Comparison of ENCODE assay signal across 18 cellular contexts in genomic region chr19:35764432-35765315, GRCh38. TPM values are rescaled to one million over a fixed set of nuclear protein-coding genes. Genes with fewer than 3 reads are reported as not detected.
DNase-seq lines count a peak whose midpoint lies in the region; ATAC-seq, FAIRE-seq and TF ChIP-seq lines count a peak whose summit lies in the region.
"Had no signal": no experiment of that assay in that cellular context is flagged by ENCODE, and none has a peak within 500 bp of the region (broad histone marks: within the 10 kb centered on the region; RNA-seq: fewer than 3 reads in every experiment).

No MANE protein-coding gene starts in this region.

- H2AK5ac ChIP-seq in neuronal stem cell (ENCODE audit: low read depth, low read length) = peak overlapping the region; percentile 28

- no peak overlapping the region for H4K8ac ChIP-seq in neuronal stem cell (ENCODE audit: low read depth, low read length)

- no peaks in the 10 kb centered on the region for H3K9me1 ChIP-seq in K562 (ENCODE audit: control insufficient read depth, insufficient read depth, low read length)

- peak overlapping the region; percentile 46; the same call in 1 of the 2 replicates for H3K27ac ChIP-seq in HEK293 (ENCODE audit: extremely low read depth, low read depth, low read length)
- H3K27ac ChIP-seq in K562 (ENCODE audit: extremely low read depth, low read depth, low read length) = no peak overlapping the region
- no peak overlapping the region for H3K27ac ChIP-seq in neuronal stem cell (replicated peaks; ENCODE audit: low read length)
- H3K27ac ChIP-seq in aorta (ENCODE audit: low read depth in 1 of 2, low read length in 2 of 2) = no peak overlapping the region
- H3K27ac ChIP-seq: C4-2B had no signal

- 85% methylated on average over 15 of the region's 17 CpGs for WGBS in K562 (ENCODE audit: insufficient coverage, low coverage, missing lambda C conversion rate)
- no CpG with 5 or more reads among the region's 17 CpGs for WGBS in neuronal stem cell (ENCODE audit: extremely low coverage in 2 of 2, insufficient read length in 2 of 2, insufficient replicate concordance in 1 of 2), 2 donors
- WGBS in aorta, 2 donors = 92 to 94% methylated on average over 17 of the region's 17 CpGs

- peaks cover 5% of the 10 kb centered on the region for H3K79me1 ChIP-seq in neuronal stem cell (ENCODE audit: low read depth, low read length)

- H3K23ac ChIP-seq in neuronal stem cell (ENCODE audit: low read depth, low read length, poor library complexity) = no peak overlapping the region

- CTCF ChIA-PET in HEK293 (lab: Yijun Ruan, JAX) (interaction anchor here (0.6 to 0.7 kb wide), 3 partner anchors 10 to 1360 kb away, joined by 3 read pairs; no protein-coding TSS in a partner anchor), K562 (lab: Yijun Ruan, JAX; ENCODE audit: low intra/inter-chr PET ratio) (no interaction called here)

- H3K4me3 ChIP-seq in HEK293 (ENCODE audit: low read depth, low read length) (no peak overlapping the region), K562 (no peak overlapping the region), neuronal stem cell (ENCODE audit: low read length in 2 of 2) (no peak overlapping the region), aorta (ENCODE audit: low read length in 2 of 2) (no peak overlapping the region)
- H3K4me3 ChIP-seq: GM23338 had no signal

- no peak overlapping the region for H2BK15ac ChIP-seq in neuronal stem cell (ENCODE audit: low read length)

- in situ Hi-C loops in K562 (cut with MboI) = no loop called here

- TF ChIP-seq EP300 in K562 (IDR thresholded peaks at IDR 0.05; ENCODE audit: low read length) = no peak

- H2AFZ ChIP-seq in K562 (ENCODE audit: low read depth, low read length) = no peak overlapping the region
- no peak overlapping the region for H2AFZ ChIP-seq in neuronal stem cell (ENCODE audit: low read length)
- H2AFZ ChIP-seq: GM23338 had no signal

- TF ChIP-seq CTCF in HEK293 (tag by site-specific recombination; IDR thresholded peaks at IDR 0.05) = no peak
- TF ChIP-seq CTCF in K562 (IDR thresholded peaks at IDR 0.05 in 2 of 3, conservative IDR thresholded peaks at IDR 0.05 in 1 of 3; ENCODE audit: insufficient read depth in 2 of 3, low read depth in 1 of 3, low read length in 3 of 3) = no peak

- no peak overlapping the region for H4K91ac ChIP-seq in neuronal stem cell (ENCODE audit: low read depth, low read length, poor library complexity)

- H2BK12ac ChIP-seq in neuronal stem cell (ENCODE audit: low read length) = peak overlapping the region; percentile 1

- H3K4me2 ChIP-seq in K562 (ENCODE audit: insufficient read depth, low read length) = no peak overlapping the region
- no peak overlapping the region for H3K4me2 ChIP-seq in neuronal stem cell (ENCODE audit: insufficient read depth, low read length, poor library complexity, severe bottlenecking)
- H3K4me2 ChIP-seq: GM23338 had no signal

- H3K9me3 ChIP-seq in HEK293 (ENCODE audit: control insufficient read depth, insufficient read depth, low read depth, low read length) = no peaks in the 10 kb centered on the region
- no peaks in the 10 kb centered on the region; the same call in 1 of the 2 replicates for H3K9me3 ChIP-seq in K562 (replicated peaks; ENCODE audit: control insufficient read depth, insufficient read depth, low read depth, low read length)
- H3K9me3 ChIP-seq in neuronal stem cell (replicated peaks in 1 of 2; ENCODE audit: control insufficient read depth in 2 of 2, insufficient read depth in 1 of 2, low read depth in 1 of 2, low read length in 2 of 2) = no peaks in the 10 kb centered on the region
- no peaks in the 10 kb centered on the region for H3K9me3 ChIP-seq in aorta (ENCODE audit: control insufficient read depth, low read length)

- H3K36me3 ChIP-seq in HEK293 (ENCODE audit: control insufficient read depth in 2 of 2, insufficient read depth in 1 of 2, low read length in 2 of 2) = peaks cover 79 to 98% of the 10 kb centered on the region in 2 experiments
- peaks cover 56% of the 10 kb centered on the region; the same call in 2 of the 3 replicates for H3K36me3 ChIP-seq in K562 (ENCODE audit: control insufficient read depth, insufficient read depth, low read length)
- H3K36me3 ChIP-seq in neuronal stem cell (replicated peaks in 1 of 2; ENCODE audit: control insufficient read depth in 2 of 2, insufficient read depth in 2 of 2, low read length in 2 of 2) = peaks cover 35 to 78% of the 10 kb centered on the region in 2 donors
- H3K36me3 ChIP-seq in aorta (ENCODE audit: control insufficient read depth in 1 of 2, insufficient read depth in 2 of 2, low read length in 1 of 2) = no peaks in the 10 kb centered on the region

- H3K4me1 ChIP-seq in HEK293 (ENCODE audit: control insufficient read depth, insufficient read depth, low read length) (no peaks in the 10 kb centered on the region; the same call in 1 of the 2 replicates), K562 (replicated peaks in 1 of 2; ENCODE audit: control insufficient read depth in 2 of 2, insufficient read depth in 2 of 2, low read length in 2 of 2) (peaks cover 0 to 21% of the 10 kb centered on the region in 2 experiments; a peak in 2 of 5 replicates), neuronal stem cell (ENCODE audit: control insufficient read depth in 2 of 2, insufficient read depth in 1 of 2, low read depth in 1 of 2, low read length in 2 of 2) (peaks cover 0 to 5% of the 10 kb centered on the region in 2 donors), aorta (ENCODE audit: control insufficient read depth in 1 of 2, insufficient read depth in 2 of 2, low read length in 2 of 2) (no peaks in the 10 kb centered on the region)

- H4K20me1 ChIP-seq in K562 (replicated peaks; ENCODE audit: control insufficient read depth, insufficient read depth, low read length) = no peaks in the 10 kb centered on the region

- H3K18ac ChIP-seq in neuronal stem cell (ENCODE audit: low read length) = no peak overlapping the region

- TF ChIP-seq POLR2A in K562 (conservative IDR thresholded peaks at IDR 0.05) = no peak

- no peak for FAIRE-seq in K562 (lab: Jason Lieb, UNC)
- FAIRE-seq: A204.1, H54 had no signal

- no peak overlapping the region for H2BK5ac ChIP-seq in neuronal stem cell (ENCODE audit: low read length)

- 0 out of 4 replicates have a peak overlapping the region, but pooled peaks of 1 of the 2 experiments have one; percentile 33 for H3K9ac ChIP-seq in K562 (ENCODE audit: insufficient read depth in 1 of 2, low read depth in 2 of 2, low read length in 2 of 2)
- peak overlapping the region; percentile 44 for H3K9ac ChIP-seq in neuronal stem cell (ENCODE audit: low read depth, low read length, poor library complexity)

- POLR2A ChIA-PET in HEK293 (lab: Yijun Ruan, JAX) = interaction anchor here (0.6 to 3.7 kb wide), 5 partner anchors 8 to 55 kb away, joined by 3 to 26 read pairs (median 6); partner anchors contain the start of genes HSPB6 and LIN37
- POLR2A ChIA-PET in K562 (lab: Yijun Ruan, JAX) = interaction anchor here (0.7 to 1.2 kb wide), 2 partner anchors 10 to 14 kb away, joined by 3 to 4 read pairs; no protein-coding TSS in a partner anchor

- BruUV-seq in K562 (replicated peaks; lab: Mats Ljungman, UMichigan) = no TSS peak

- no peak overlapping the region for H3K14ac ChIP-seq in neuronal stem cell (ENCODE audit: low read length)

- peak; percentile 10 for DNase-seq in 8988T
- no peak for DNase-seq in K562 (ENCODE audit: extremely low read depth in 1 of 4, low spot score in 3 of 4)
- no peak for DNase-seq in neuronal stem cell (ENCODE audit: low spot score)
- no peak for DNase-seq in aorta
- no peak for DNase-seq in NCI-H524 treated with DMSO at 0.1 percent for 48 hours (lab: John Stamatoyannopoulos, UW)
- DNase-seq: ACHN; AML-193; CD4-positive, alpha-beta memory T cell; DMS79 treated with DMSO at 0.1 percent for 48 hours; GF-D8 had no signal

- ATAC-seq in K562 (no peak), aorta (ENCODE audit: low FRiP score) (no peak), HG02763 (IDR thresholded peaks at IDR 0.05; ENCODE audit: unreplicated experiment) (no peak)
- ATAC-seq: GM23338, HCT116 had no signal

- H3K4ac ChIP-seq in neuronal stem cell (ENCODE audit: low read length) = peak overlapping the region; percentile 5

- no peak overlapping the region for H2BK120ac ChIP-seq in neuronal stem cell (ENCODE audit: low read depth, low read length)

- TF ChIP-seq RAD21 in K562 (CRISPR knock-in tag; conservative IDR thresholded peaks at IDR 0.05 in 1 of 2, IDR thresholded peaks at IDR 0.05 in 1 of 2) = no peak

- peaks cover 3% of the 10 kb centered on the region for H3K79me2 ChIP-seq in K562 (ENCODE audit: control insufficient read depth, insufficient read depth, low read length)

- intact Hi-C loops in K562 (cut with micrococcal nuclease) = no loop called here
- intact Hi-C loops in aorta (cut with DNase I) = no loop called here

- H3K27me3 ChIP-seq in K562 (ENCODE audit: control insufficient read depth in 2 of 2, insufficient read depth in 2 of 2, low read length in 2 of 2) = no peaks in the 10 kb centered on the region
- H3K27me3 ChIP-seq in neuronal stem cell (ENCODE audit: control insufficient read depth in 3 of 3, insufficient read depth in 3 of 3, low read depth in 1 of 3, low read length in 3 of 3) = no peaks in the 10 kb centered on the region
- no peaks in the 10 kb centered on the region for H3K27me3 ChIP-seq in aorta (ENCODE audit: control insufficient read depth in 1 of 2, insufficient read depth in 2 of 2, low read length in 1 of 2)

RNA-seq across cellular contexts. Expression of gene PROSER3, which starts 6.7 kb away (rescaled TPM):
- 64.1 and 158 TPM in 2 replicates for total RNA-seq in K562 (2011; cell fraction: chromatin; rRNA removed; ENCODE audit: low replicate concordance)
- 52.5 and 58.5 TPM in 2 replicates for total RNA-seq in K562 (2011; cell fraction: nucleolus; rRNA removed)
- 66.7 and 109 TPM in 2 replicates for total RNA-seq in K562 (2011; cell fraction: nucleoplasm; rRNA removed)
- total RNA-seq in K562 (2014; rRNA removed) (3.5 and 8.6 TPM in 2 replicates), K562 (2014; rRNA removed; fragmentation: Illumina TruSeq; extraction: Trizol) (4.2 and 5.1 TPM in 2 replicates), K562 (2015; rRNA removed; fragmentation: Illumina TruSeq; extraction: Trizol) (4.3 and 5.7 TPM in 2 replicates), K562 (2021) (33.2 and 39.5 TPM in 2 replicates), aorta (10 to 100 TPM; 18.7 to 19.6 TPM)
- polyA plus RNA-seq in K562 (2011; rRNA removed) (6.3 and 14.0 TPM in 2 replicates), K562 (2014; fragmentation: Illumina TruSeq; extraction: Trizol) (32.4 and 33.3 TPM in 2 replicates), K562 (2014; fragmentation: Nextera tagmentation; extraction: Ambion mirVana) (1 to 10 TPM; 1.0 to 1.5 TPM), K562 (2014; rRNA removed) (12.8 and 14.7 TPM in 2 replicates), aorta (10 to 100 TPM in 1 of 2 donors, 1 to 10 TPM in 1; 4.1 to 18.7 TPM)
- polyA plus RNA-seq in K562 (2011; cell fraction: cytosol; rRNA removed) = 7.7 and 11.7 TPM in 2 replicates
- 29.7 and 50.1 TPM in 2 replicates for polyA plus RNA-seq in K562 (2011; cell fraction: nucleus; rRNA removed)
- 17.2 and 22.4 TPM in 2 replicates for polyA plus RNA-seq in K562 (2012)
- 9.2 and 10.3 TPM in 2 replicates for polyA minus RNA-seq in K562 (2011; rRNA and poly(A)+ RNA removed)
- 15.5 and 16.1 TPM in 2 replicates for polyA minus RNA-seq in K562 (2011; cell fraction: cytosol; rRNA and poly(A)+ RNA removed)
- 10.3 and 12.0 TPM in 2 replicates for polyA minus RNA-seq in K562 (2011; cell fraction: nucleus; rRNA and poly(A)+ RNA removed)
- polyA plus RNA-seq in neuronal stem cell (2013, experiment 1 of 2) = 36.6 TPM
- polyA plus RNA-seq in neuronal stem cell (2013, experiment 2 of 2) = 35.2 TPM

RNA-seq across cellular contexts. Expression of gene HSPB6, which starts 7.8 kb away (rescaled TPM):
- 0.32 TPM in 1 of 2 replicates, not detected in the other for total RNA-seq in K562 (2011; cell fraction: chromatin; rRNA removed; ENCODE audit: low replicate concordance)
- 0.50 and 0.92 TPM in 2 replicates for total RNA-seq in K562 (2011; cell fraction: nucleolus; rRNA removed)
- not detected in 2 replicates for total RNA-seq in K562 (2011; cell fraction: nucleoplasm; rRNA removed)
- total RNA-seq in K562 (2014; rRNA removed) = not detected in 2 replicates
- not detected in 2 replicates for total RNA-seq in K562 (2014; rRNA removed; fragmentation: Illumina TruSeq; extraction: Trizol)
- not detected in 2 replicates for total RNA-seq in K562 (2015; rRNA removed; fragmentation: Illumina TruSeq; extraction: Trizol)
- total RNA-seq in K562 (2021) = 0.40 and 0.55 TPM in 2 replicates
- 0.05 TPM in 1 of 2 replicates, not detected in the other for polyA plus RNA-seq in K562 (2011; rRNA removed)
- polyA plus RNA-seq in K562 (2011; cell fraction: cytosol; rRNA removed) = 0.10 and 0.13 TPM in 2 replicates
- 0.24 and 0.63 TPM in 2 replicates for polyA plus RNA-seq in K562 (2011; cell fraction: nucleus; rRNA removed)
- 0.07 and 0.51 TPM in 2 replicates for polyA plus RNA-seq in K562 (2012)
- 0.14 TPM in 1 of 2 replicates, not detected in the other for polyA plus RNA-seq in K562 (2014; fragmentation: Illumina TruSeq; extraction: Trizol)
- polyA plus RNA-seq in K562 (2014; fragmentation: Nextera tagmentation; extraction: Ambion mirVana) = not detected
- polyA plus RNA-seq in K562 (2014; rRNA removed) = not detected in 2 replicates
- polyA minus RNA-seq in K562 (2011; rRNA and poly(A)+ RNA removed) = 0.15 TPM in 1 of 2 replicates, not detected in the other
- not detected in 2 replicates for polyA minus RNA-seq in K562 (2011; cell fraction: cytosol; rRNA and poly(A)+ RNA removed)
- 0.22 TPM in 1 of 2 replicates, not detected in the other for polyA minus RNA-seq in K562 (2011; cell fraction: nucleus; rRNA and poly(A)+ RNA removed)
- polyA plus RNA-seq in neuronal stem cell (2013, experiment 1 of 2) = 2.6 TPM
- polyA plus RNA-seq in neuronal stem cell (2013, experiment 2 of 2) = 2.4 TPM
- total RNA-seq in aorta = 100 to 1,000 TPM; 148 to 152 TPM
- polyA plus RNA-seq in aorta = 100 to 1,000 TPM in 1 of 2 donors, 10 to 100 TPM in 1; 73.9 to 131 TPM
- total RNA-seq: CD4-positive, alpha-beta memory T cell; HT-29 had no signal
- polyA plus RNA-seq: CD4-positive, alpha-beta memory T cell had no signal

RNA-seq across cellular contexts. Expression of gene ARHGAP33, which starts 10.7 kb away (rescaled TPM):
- total RNA-seq in K562 (2011; cell fraction: chromatin; rRNA removed; ENCODE audit: low replicate concordance) = 35.5 and 126 TPM in 2 replicates
- total RNA-seq in K562 (2011; cell fraction: nucleolus; rRNA removed) = 56.0 and 101 TPM in 2 replicates
- 38.6 and 40.3 TPM in 2 replicates for total RNA-seq in K562 (2011; cell fraction: nucleoplasm; rRNA removed)
- total RNA-seq in K562 (2014; rRNA removed) (1.2 and 3.3 TPM in 2 replicates), K562 (2014; rRNA removed; fragmentation: Illumina TruSeq; extraction: Trizol) (0.41 and 1.0 TPM in 2 replicates), K562 (2015; rRNA removed; fragmentation: Illumina TruSeq; extraction: Trizol) (1.2 and 1.6 TPM in 2 replicates), K562 (2021) (13.0 and 26.6 TPM in 2 replicates), aorta (10 to 100 TPM; 12.3 to 27.8 TPM)
- polyA plus RNA-seq in K562 (2011; rRNA removed) (1.9 and 10.4 TPM in 2 replicates), K562 (2014; fragmentation: Illumina TruSeq; extraction: Trizol) (4.9 and 10.3 TPM in 2 replicates), K562 (2014; fragmentation: Nextera tagmentation; extraction: Ambion mirVana) (under 1 TPM in 1 of 2 experiments, not detected in 1; 0.06 TPM), K562 (2014; rRNA removed) (11.1 and 14.9 TPM in 2 replicates), aorta (10 to 100 TPM in 1 of 2 donors, 1 to 10 TPM in 1; 1.9 to 22.1 TPM)
- 3.1 and 4.1 TPM in 2 replicates for polyA plus RNA-seq in K562 (2011; cell fraction: cytosol; rRNA removed)
- polyA plus RNA-seq in K562 (2011; cell fraction: nucleus; rRNA removed) = 68.3 and 69.9 TPM in 2 replicates
- 39.5 and 41.4 TPM in 2 replicates for polyA plus RNA-seq in K562 (2012)
- 3.1 and 5.0 TPM in 2 replicates for polyA minus RNA-seq in K562 (2011; rRNA and poly(A)+ RNA removed)
- 2.6 and 4.1 TPM in 2 replicates for polyA minus RNA-seq in K562 (2011; cell fraction: cytosol; rRNA and poly(A)+ RNA removed)
- 21.0 and 24.0 TPM in 2 replicates for polyA minus RNA-seq in K562 (2011; cell fraction: nucleus; rRNA and poly(A)+ RNA removed)
- polyA plus RNA-seq in neuronal stem cell (2013, experiment 1 of 2) = 36.2 TPM
- 37.5 TPM for polyA plus RNA-seq in neuronal stem cell (2013, experiment 2 of 2)

RNA-seq across cellular contexts. Expression of gene LIN37, which starts 16.3 kb away (rescaled TPM):
- 16.9 and 59.4 TPM in 2 replicates for total RNA-seq in K562 (2011; cell fraction: chromatin; rRNA removed; ENCODE audit: low replicate concordance)
- total RNA-seq in K562 (2011; cell fraction: nucleolus; rRNA removed) = 32.5 and 40.4 TPM in 2 replicates
- total RNA-seq in K562 (2011; cell fraction: nucleoplasm; rRNA removed) = 22.7 and 31.1 TPM in 2 replicates
- 7.7 and 10.3 TPM in 2 replicates for total RNA-seq in K562 (2014; rRNA removed)
- 5.0 and 5.7 TPM in 2 replicates for total RNA-seq in K562 (2014; rRNA removed; fragmentation: Illumina TruSeq; extraction: Trizol)
- 8.5 and 8.6 TPM in 2 replicates for total RNA-seq in K562 (2015; rRNA removed; fragmentation: Illumina TruSeq; extraction: Trizol)
- 9.2 TPM in 2 replicates for total RNA-seq in K562 (2021)
- 4.4 and 8.7 TPM in 2 replicates for polyA plus RNA-seq in K562 (2011; rRNA removed)
- polyA plus RNA-seq in K562 (2011; cell fraction: cytosol; rRNA removed) = 11.6 and 13.7 TPM in 2 replicates
- polyA plus RNA-seq in K562 (2011; cell fraction: nucleus; rRNA removed) = 45.6 and 54.7 TPM in 2 replicates
- 7.4 and 16.7 TPM in 2 replicates for polyA plus RNA-seq in K562 (2012)
- polyA plus RNA-seq in K562 (2014; fragmentation: Illumina TruSeq; extraction: Trizol) = 11.5 and 14.4 TPM in 2 replicates
- polyA plus RNA-seq in K562 (2014; fragmentation: Nextera tagmentation; extraction: Ambion mirVana) = 1 to 10 TPM; 1.2 to 3.1 TPM
- 9.0 and 12.5 TPM in 2 replicates for polyA plus RNA-seq in K562 (2014; rRNA removed)
- polyA minus RNA-seq in K562 (2011; rRNA and poly(A)+ RNA removed) = 4.6 and 4.8 TPM in 2 replicates
- polyA minus RNA-seq in K562 (2011; cell fraction: cytosol; rRNA and poly(A)+ RNA removed) = 12.8 and 14.8 TPM in 2 replicates
- polyA minus RNA-seq in K562 (2011; cell fraction: nucleus; rRNA and poly(A)+ RNA removed) = 13.2 and 21.9 TPM in 2 replicates
- 5.9 TPM for polyA plus RNA-seq in neuronal stem cell (2013, experiment 1 of 2)
- 5.2 TPM for polyA plus RNA-seq in neuronal stem cell (2013, experiment 2 of 2)
- total RNA-seq in aorta = 10 to 100 TPM; 10.6 to 13.3 TPM
- polyA plus RNA-seq in aorta = 10 to 100 TPM; 13.1 to 91.2 TPM

RNA-seq across cellular contexts. Expression of gene PSENEN, which starts 19.2 kb away (rescaled TPM):
- total RNA-seq in K562 (2011; cell fraction: chromatin; rRNA removed; ENCODE audit: low replicate concordance) = 14.8 and 25.8 TPM in 2 replicates
- total RNA-seq in K562 (2011; cell fraction: nucleolus; rRNA removed) = 38.7 and 45.7 TPM in 2 replicates
- total RNA-seq in K562 (2011; cell fraction: nucleoplasm; rRNA removed) = 23.4 and 27.6 TPM in 2 replicates
- total RNA-seq in K562 (2014; rRNA removed) (42.3 and 49.6 TPM in 2 replicates), K562 (2014; rRNA removed; fragmentation: Illumina TruSeq; extraction: Trizol) (48.0 and 53.3 TPM in 2 replicates), K562 (2015; rRNA removed; fragmentation: Illumina TruSeq; extraction: Trizol) (59.0 and 61.1 TPM in 2 replicates), K562 (2021) (63.1 and 65.7 TPM in 2 replicates), aorta (10 to 100 TPM; 32.9 to 37.0 TPM)
- polyA plus RNA-seq in K562 (2011; rRNA removed) (29.6 and 34.5 TPM in 2 replicates), K562 (2014; fragmentation: Illumina TruSeq; extraction: Trizol) (54.2 and 58.6 TPM in 2 replicates), K562 (2014; fragmentation: Nextera tagmentation; extraction: Ambion mirVana) (100 to 1,000 TPM; 261 to 299 TPM), K562 (2014; rRNA removed) (76.5 and 79.2 TPM in 2 replicates), aorta (10 to 100 TPM; 32.4 to 59.2 TPM)
- 47.5 and 76.3 TPM in 2 replicates for polyA plus RNA-seq in K562 (2011; cell fraction: cytosol; rRNA removed)
- polyA plus RNA-seq in K562 (2011; cell fraction: nucleus; rRNA removed) = 25.2 and 26.0 TPM in 2 replicates
- polyA plus RNA-seq in K562 (2012) = 61.9 and 63.5 TPM in 2 replicates
- polyA minus RNA-seq in K562 (2011; rRNA and poly(A)+ RNA removed) = 22.1 and 30.1 TPM in 2 replicates
- 10.7 and 13.5 TPM in 2 replicates for polyA minus RNA-seq in K562 (2011; cell fraction: cytosol; rRNA and poly(A)+ RNA removed)
- 5.4 and 7.6 TPM in 2 replicates for polyA minus RNA-seq in K562 (2011; cell fraction: nucleus; rRNA and poly(A)+ RNA removed)
- 84.6 TPM for polyA plus RNA-seq in neuronal stem cell (2013, experiment 1 of 2)
- polyA plus RNA-seq in neuronal stem cell (2013, experiment 2 of 2) = 82.8 TPM

Comparison
In these comparisons a context has a peak if more than half of its experiments do, and no peak if none do; other contexts are left out.
1. RNA of gene HSPB6, which starts 7.8 kb away (total RNA-seq): 148 to 152 TPM in aorta; 0.32 to 0.92 TPM in K562; every median in the first group is over 10 times any median in the second.